In genomic region chr6:40377173-40377806, GRCh38 we compare ENCODE assay signal across 22 cellular contexts.
"Had no signal": no experiment of that assay in that cellular context is flagged by ENCODE, and none has a peak within 500 bp of the region (broad histone marks: within the 10 kb centered on the region; RNA-seq: fewer than 3 reads in every experiment).

No MANE protein-coding gene starts in this region.

- H3K36me3 Mint-ChIP-seq: stimulated activated memory B cell treated with anti-CD40 and anti-IgM and Interleukin-4, amounts not matched to agents 10 μg/mL and 1 μg/mL and 100 μg/mL, for 72 hours had no signal

- H3K4me3 ChIP-seq: coronary artery, gastroesophageal sphincter, left ventricle myocardium inferior, lower lobe of right lung, psoas muscle, right lobe of liver, tibial nerve, upper lobe of right lung, vagina had no signal

- H3K4me1 Mint-ChIP-seq: nephron progenitor cell; stimulated activated memory B cell treated with anti-CD40 and anti-IgM and Interleukin-4, amounts not matched to agents 10 μg/mL and 1 μg/mL and 100 μg/mL, for 72 hours had no signal

- H3K27me3 Mint-ChIP-seq: stimulated activated naive CD8-positive, alpha-beta T cell treated with anti-CD3 and anti-CD28 coated beads, Interleukin-15, Interleukin-2, amounts not matched to agents 100 ng/mL and 50 ng/mL, for 24 hours had no signal

- H3K9me3 Mint-ChIP-seq: nephron progenitor cell; stimulated activated naive CD8-positive, alpha-beta T cell treated with anti-CD3 and anti-CD28 coated beads, Interleukin-15, Interleukin-2, amounts not matched to agents 100 ng/mL and 50 ng/mL, for 24 hours had no signal

- H3K36me3 ChIP-seq: gastroesophageal sphincter, left ventricle myocardium inferior, lower lobe of right lung, right lobe of liver, tibial nerve, upper lobe of right lung, vagina had no signal

- H3K4me1 ChIP-seq: gastroesophageal sphincter, left ventricle myocardium inferior, lower lobe of right lung, right lobe of liver, tibial nerve, upper lobe of right lung, vagina had no signal

- H3K9me3 ChIP-seq: gastroesophageal sphincter, left ventricle myocardium inferior, lower lobe of right lung, psoas muscle, right lobe of liver, tibial nerve, upper lobe of right lung, vagina had no signal

- H3K27ac Mint-ChIP-seq: nephron progenitor cell; stimulated activated memory B cell treated with anti-CD40 and anti-IgM and Interleukin-4, amounts not matched to agents 10 μg/mL and 1 μg/mL and 100 μg/mL, for 72 hours; stimulated activated naive CD8-positive, alpha-beta T cell treated with anti-CD3 and anti-CD28 coated beads, Interleukin-15, Interleukin-2, amounts not matched to agents 100 ng/mL and 50 ng/mL, for 24 hours had no signal

- H3K4me3 Mint-ChIP-seq: immature natural killer cell; nephron progenitor cell; stimulated activated memory B cell treated with anti-CD40 and anti-IgM and Interleukin-4, amounts not matched to agents 10 μg/mL and 1 μg/mL and 100 μg/mL, for 72 hours; stimulated activated naive CD8-positive, alpha-beta T cell treated with anti-CD3 and anti-CD28 coated beads, Interleukin-15, Interleukin-2, amounts not matched to agents 100 ng/mL and 50 ng/mL, for 24 hours had no signal

- DNase-seq: effector CD4-positive, alpha-beta T cell; glutamatergic neuron; immature natural killer cell; kidney; left cardiac atrium; left ventricle myocardium inferior; lower lobe of right lung; mesenchymal stem cell; midbrain; nephron progenitor cell; psoas muscle; retina; right lobe of liver; stimulated activated CD4-positive, alpha-beta T cell treated with anti-CD3 and anti-CD28 coated beads, Interleukin-1b, Interleukin-23, amount 100 ng/mL, for 48 hours; stimulated activated CD4-positive, alpha-beta T cell treated with anti-CD3 and anti-CD28 coated beads, Interleukin-4, amount 100 ng/mL, for 24 hours; upper lobe of right lung had no signal

- H3K27me3 ChIP-seq: gastroesophageal sphincter, right lobe of liver, tibial nerve, upper lobe of right lung, vagina had no signal

- ATAC-seq: gastroesophageal sphincter; left cardiac atrium; lower lobe of right lung; right lobe of liver; stimulated activated memory B cell treated with anti-CD40 and anti-IgM and Interleukin-4, amounts not matched to agents 10 μg/mL and 1 μg/mL and 100 μg/mL, for 72 hours; upper lobe of right lung had no signal

- H3K27ac ChIP-seq: coronary artery, gastroesophageal sphincter, left ventricle myocardium inferior, lower lobe of right lung, right lobe of liver, tibial nerve, upper lobe of right lung, vagina had no signal
